ENCODE assay signal across 9 cellular contexts in the genomic region with DNA sequence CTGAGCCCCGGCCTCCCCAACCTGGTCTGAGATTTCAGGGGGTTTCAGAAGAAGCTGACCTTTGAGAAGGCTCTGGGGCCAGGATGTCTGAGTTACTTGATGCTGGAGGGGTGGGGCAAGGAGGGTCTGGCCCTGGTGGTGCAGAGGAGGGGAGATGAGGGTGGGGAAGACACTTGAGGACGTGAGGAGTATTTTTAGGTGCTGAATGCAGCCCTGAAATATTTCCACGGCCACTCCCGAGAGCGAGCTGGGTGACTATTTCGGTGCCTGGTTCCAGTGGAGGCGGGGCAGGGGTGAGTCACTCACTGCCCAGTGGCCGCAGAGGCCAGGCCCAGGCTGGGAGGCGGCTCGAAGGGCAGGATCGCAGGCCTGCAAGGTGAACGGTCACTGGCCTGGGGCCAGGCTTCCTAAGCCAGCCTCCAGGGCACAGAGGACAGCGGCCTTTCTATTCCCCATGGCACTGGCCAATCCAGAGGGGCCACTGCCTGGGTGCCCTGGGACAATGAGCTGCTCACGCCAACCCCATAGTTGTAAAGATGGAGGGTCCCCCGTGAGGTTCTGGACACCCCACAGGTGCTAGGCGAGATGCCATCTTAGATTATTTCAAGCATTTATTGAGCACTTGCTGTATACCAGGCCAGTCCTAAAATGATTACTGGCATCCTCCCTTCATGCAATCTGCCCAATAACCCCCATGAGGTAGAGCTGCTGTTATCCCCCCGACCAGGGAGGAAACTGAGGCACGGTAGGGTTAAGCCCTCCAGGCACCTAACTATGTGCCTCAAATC. TPM values are rescaled to one million over a fixed set of nuclear protein-coding genes. Genes with fewer than 3 reads are reported as not detected.
DNase-seq lines count a peak whose midpoint lies in the region; ATAC-seq and TF ChIP-seq lines count a peak whose summit lies in the region.
"Had no signal": no experiment of that assay in that cellular context is flagged by ENCODE, and none has a peak within 500 bp of the region (broad histone marks: within the 10 kb centered on the region; RNA-seq: fewer than 3 reads in every experiment).

No MANE protein-coding gene starts in this region.

- no peaks in the 10 kb centered on the region for H3K27me3 Mint-ChIP-seq in activated CD8-positive, alpha-beta T cell treated with anti-CD3 and anti-CD28 coated beads for 36 hours
- H3K27me3 Mint-ChIP-seq in glutamatergic neuron (ENCODE audit: unreplicated experiment) = peaks cover 13% of the 10 kb centered on the region

- H3K9ac ChIP-seq in skeletal muscle satellite cell (ENCODE audit: low read depth, low read length) = peak overlapping the region; percentile 51

- H3K4me2 ChIP-seq in skeletal muscle satellite cell (ENCODE audit: low read length) = peak overlapping the region; percentile 46

- intact Hi-C loops in activated CD8-positive, alpha-beta T cell treated with anti-CD3 and anti-CD28 coated beads for 36 hours (cut with micrococcal nuclease) = no loop called here

- POLR2A ChIA-PET in activated CD8-positive, alpha-beta T cell treated with anti-CD3 and anti-CD28 coated beads for 36 hours (lab: Charles Lee) = interaction anchor here (1.0 to 23.1 kb wide), 4 partner anchors 9 to 30 kb away, joined by 4 to 592 read pairs (median 99); partner anchors contain the start of genes JUND and LSM4

- peak overlapping the region; percentile 53 for H3K27ac ChIP-seq in cardiac muscle cell

- peaks cover 43% of the 10 kb centered on the region for H3K4me1 Mint-ChIP-seq in activated CD8-positive, alpha-beta T cell treated with anti-CD3 and anti-CD28 coated beads for 36 hours (ENCODE audit: low read depth)
- H3K4me1 Mint-ChIP-seq in glutamatergic neuron (ENCODE audit: low read depth, unreplicated experiment) = peaks cover 16% of the 10 kb centered on the region

- CTCF ChIA-PET in activated CD8-positive, alpha-beta T cell treated with anti-CD3 and anti-CD28 coated beads for 36 hours (lab: Charles Lee) = interaction anchor here (0.9 to 7.6 kb wide), 2 partner anchors 21 to 28 kb away, joined by 4 to 166 read pairs; partner anchors contain the start of gene JUND

- H3K4me1 ChIP-seq in cardiac muscle cell (ENCODE audit: low read depth) (peaks cover 21% of the 10 kb centered on the region), skeletal muscle satellite cell (ENCODE audit: control insufficient read depth, insufficient read depth, low read length) (peaks cover 53% of the 10 kb centered on the region)

- TF ChIP-seq CTCF in activated CD8-positive, alpha-beta T cell treated with anti-CD3 and anti-CD28 coated beads for 36 hours (IDR thresholded peaks at IDR 0.05) = no peak
- TF ChIP-seq CTCF in cardiac muscle cell (IDR thresholded peaks at IDR 0.05; ENCODE audit: low read depth, low read length) (no peak), glutamatergic neuron (IDR thresholded peaks at IDR 0.05; ENCODE audit: partially characterized antibody, unreplicated experiment) (no peak)

- H3K4me3 Mint-ChIP-seq in activated CD8-positive, alpha-beta T cell treated with anti-CD3 and anti-CD28 coated beads for 36 hours = peak overlapping the region; percentile 32
- H3K4me3 Mint-ChIP-seq in glutamatergic neuron (ENCODE audit: unreplicated experiment) = no peak overlapping the region

- peaks cover 43% of the 10 kb centered on the region for H3K36me3 Mint-ChIP-seq in activated CD8-positive, alpha-beta T cell treated with anti-CD3 and anti-CD28 coated beads for 36 hours (ENCODE audit: low read depth)
- no peaks in the 10 kb centered on the region for H3K36me3 Mint-ChIP-seq in glutamatergic neuron (ENCODE audit: unreplicated experiment)

- H3K9me3 Mint-ChIP-seq in activated CD8-positive, alpha-beta T cell treated with anti-CD3 and anti-CD28 coated beads for 36 hours = no peaks in the 10 kb centered on the region
- H3K9me3 Mint-ChIP-seq in glutamatergic neuron (ENCODE audit: unreplicated experiment) = peaks cover 4% of the 10 kb centered on the region

- DNase-seq in GOT3 (lab: John Stamatoyannopoulos, UW) (peak; percentile 25), cardiac muscle cell (ENCODE audit: low read depth in 1 of 2, low spot score in 1 of 2) (peak; percentile 50 to 52), activated gamma-delta T cell (lab: John Stamatoyannopoulos, UW) (no peak), glutamatergic neuron (no peak), NCI-H1694 treated with DMSO at 0.1 percent for 48 hours (lab: John Stamatoyannopoulos, UW) (no peak)
- no peak for DNase-seq in activated CD8-positive, alpha-beta T cell treated with anti-CD3 and anti-CD28 coated beads for 36 hours
- DNase-seq: effector CD8-positive, alpha-beta T cell had no signal

- H3K36me3 ChIP-seq in cardiac muscle cell = no peaks in the 10 kb centered on the region
- peaks cover 4% of the 10 kb centered on the region for H3K36me3 ChIP-seq in skeletal muscle satellite cell (ENCODE audit: insufficient read depth, low read length)

- no peaks in the 10 kb centered on the region for H3K9me3 ChIP-seq in cardiac muscle cell (ENCODE audit: low read depth)
- no peaks in the 10 kb centered on the region for H3K9me3 ChIP-seq in skeletal muscle satellite cell (replicated peaks; ENCODE audit: low read length)

- H3K4me3 ChIP-seq in cardiac muscle cell = no peak overlapping the region
- H3K4me3 ChIP-seq in skeletal muscle satellite cell (ENCODE audit: low read length) = no peak overlapping the region

- no peak for ATAC-seq in activated CD8-positive, alpha-beta T cell treated with anti-CD3 and anti-CD28 coated beads for 36 hours
- no peak for ATAC-seq in HG03139 (IDR thresholded peaks at IDR 0.05; ENCODE audit: unreplicated experiment)

- H3K27me3 ChIP-seq in cardiac muscle cell (no peaks in the 10 kb centered on the region), skeletal muscle satellite cell (ENCODE audit: control insufficient read depth, insufficient read depth, low read length) (no peaks in the 10 kb centered on the region)

- peak overlapping the region; percentile 75 for H3K27ac Mint-ChIP-seq in activated CD8-positive, alpha-beta T cell treated with anti-CD3 and anti-CD28 coated beads for 36 hours
- no peak overlapping the region for H3K27ac Mint-ChIP-seq in glutamatergic neuron (ENCODE audit: unreplicated experiment)

RNA-seq across cellular contexts. Expression of gene JUND, which starts 19.7 kb away (rescaled TPM):
- total RNA-seq in activated CD8-positive, alpha-beta T cell treated with anti-CD3 and anti-CD28 coated beads for 36 hours = 100 to 1,000 TPM; 527 to 530 TPM
- total RNA-seq in cardiac muscle cell (430 and 496 TPM in 2 replicates), glutamatergic neuron (ENCODE audit: unreplicated experiment) (341 TPM)
- 262 and 265 TPM in 2 replicates for polyA plus RNA-seq in cardiac muscle cell
- 41.8 and 46.7 TPM in 2 replicates for total RNA-seq in skeletal muscle satellite cell (2012; rRNA removed)

RNA-seq across cellular contexts. Expression of gene LSM4, which starts 21.8 kb away (rescaled TPM):
- total RNA-seq in activated CD8-positive, alpha-beta T cell treated with anti-CD3 and anti-CD28 coated beads for 36 hours = 100 to 1,000 TPM; 426 to 433 TPM
- total RNA-seq in cardiac muscle cell (446 and 493 TPM in 2 replicates), glutamatergic neuron (ENCODE audit: unreplicated experiment) (137 TPM)
- polyA plus RNA-seq in cardiac muscle cell = 418 and 422 TPM in 2 replicates
- total RNA-seq in skeletal muscle satellite cell (2012; rRNA removed) = 146 and 166 TPM in 2 replicates

RNA-seq across cellular contexts. Expression of gene IQCN, which starts 26.9 kb away (rescaled TPM):
- under 1 TPM; 0.59 to 0.69 TPM for total RNA-seq in activated CD8-positive, alpha-beta T cell treated with anti-CD3 and anti-CD28 coated beads for 36 hours
- 2.3 and 3.2 TPM in 2 replicates for total RNA-seq in cardiac muscle cell
- polyA plus RNA-seq in cardiac muscle cell = 0.38 and 0.72 TPM in 2 replicates
- total RNA-seq in skeletal muscle satellite cell (2012; rRNA removed) = 0.22 and 0.25 TPM in 2 replicates
- total RNA-seq in glutamatergic neuron (ENCODE audit: unreplicated experiment) = 23.6 TPM

RNA-seq across cellular contexts. Expression of gene PGPEP1, which starts 39.3 kb away (rescaled TPM):
- 10 to 100 TPM; 21.7 to 23.9 TPM for total RNA-seq in activated CD8-positive, alpha-beta T cell treated with anti-CD3 and anti-CD28 coated beads for 36 hours
- total RNA-seq in cardiac muscle cell = 19.6 and 19.7 TPM in 2 replicates
- 12.9 and 14.0 TPM in 2 replicates for polyA plus RNA-seq in cardiac muscle cell
- total RNA-seq in skeletal muscle satellite cell (2012; rRNA removed) = 8.7 and 13.7 TPM in 2 replicates
- 25.6 TPM for total RNA-seq in glutamatergic neuron (ENCODE audit: unreplicated experiment)

Comparison
In these comparisons a context has a peak if more than half of its experiments do, and no peak if none do; other contexts are left out.
1. DNase-seq: peak in GOT3 (single experiment) and cardiac muscle cell (2 of 2); none in activated CD8-positive, alpha-beta T cell treated with anti-CD3 and anti-CD28 coated beads for 36 hours (single experiment), activated gamma-delta T cell (single experiment), glutamatergic neuron (single experiment) and NCI-H1694 treated with DMSO at 0.1 percent for 48 hours (single experiment).